ENCODE assay signal across 23 cellular contexts in genomic region chr14:64871344-64871743, GRCh38. TPM values are rescaled to one million over a fixed set of nuclear protein-coding genes. Genes with fewer than 3 reads are reported as not detected.
DNase-seq lines count a peak whose midpoint lies in the region; ATAC-seq and TF ChIP-seq lines count a peak whose summit lies in the region.
"Had no signal": no experiment of that assay in that cellular context is flagged by ENCODE, and none has a peak within 500 bp of the region (broad histone marks: within the 10 kb centered on the region; RNA-seq: fewer than 3 reads in every experiment).

No MANE protein-coding gene starts in this region.

- WGBS in esophagus muscularis mucosa, result 84% methylated on average over 2 of the region's 2 CpGs
- 60 to 64% methylated on average over 2 of the region's 2 CpGs for WGBS in heart right ventricle, 2 donors

- no peaks in the 10 kb centered on the region for H3K4me1 ChIP-seq in HEK293 (ENCODE audit: control insufficient read depth, insufficient read depth, low read length)
- peaks cover 0 to 4% (median 0%) of the 10 kb centered on the region in 4 donors for H3K4me1 ChIP-seq in esophagus muscularis mucosa
- H3K4me1 ChIP-seq in gastrocnemius medialis, result peaks cover 71 to 95% of the 10 kb centered on the region in 2 donors
- H3K4me1 ChIP-seq in heart right ventricle, result peaks cover 0 to 26% (median 5%) of the 10 kb centered on the region in 9 donors

- POLR2A ChIA-PET in activated CD8-positive, alpha-beta T cell treated with anti-CD3 and anti-CD28 coated beads for 36 hours (lab: Charles Lee), result interaction anchor here (1.0 kb wide), 1 partner anchor 10 kb away, joined by 3 read pairs; no protein-coding TSS in a partner anchor
- POLR2A ChIA-PET in activated CD8-positive, alpha-beta T cell treated with anti-CD3 and anti-CD28 coated beads, Interleukin-2, amount 10 ng/mL, durations not matched to agents 7 days and 5 days (lab: Charles Lee), result no interaction called here
- POLR2A ChIA-PET in HEK293 (lab: Yijun Ruan, JAX), result no interaction called here

- TF ChIP-seq EP300 in esophagus muscularis mucosa (IDR thresholded peaks at IDR 0.05), result no peak

- no peak overlapping the region for H3K4me3 Mint-ChIP-seq in activated CD8-positive, alpha-beta T cell treated with anti-CD3 and anti-CD28 coated beads for 36 hours
- no peak overlapping the region for H3K4me3 Mint-ChIP-seq in activated CD8-positive, alpha-beta T cell treated with anti-CD3 and anti-CD28 coated beads, Interleukin-2, amount 10 ng/mL, durations not matched to agents 7 days and 5 days
- H3K4me3 Mint-ChIP-seq: CD14-positive monocyte; CD4-positive, alpha-beta T cell; CD8-positive, alpha-beta memory T cell had no signal

- no peaks in the 10 kb centered on the region for H3K36me3 Mint-ChIP-seq in activated CD8-positive, alpha-beta T cell treated with anti-CD3 and anti-CD28 coated beads for 36 hours (ENCODE audit: low read depth)
- no peaks in the 10 kb centered on the region for H3K36me3 Mint-ChIP-seq in activated CD8-positive, alpha-beta T cell treated with anti-CD3 and anti-CD28 coated beads, Interleukin-2, amount 10 ng/mL, durations not matched to agents 7 days and 5 days (ENCODE audit: low read depth)
- H3K36me3 Mint-ChIP-seq: CD14-positive monocyte had no signal

- TF ChIP-seq POLR2A in esophagus muscularis mucosa (IDR thresholded peaks at IDR 0.05; ENCODE audit: low read depth) (no peak), gastrocnemius medialis (IDR thresholded peaks at IDR 0.05) (no peak)

- no peak for DNase-seq in activated CD8-positive, alpha-beta T cell treated with anti-CD3 and anti-CD28 coated beads for 36 hours
- no peak for DNase-seq in activated CD8-positive, alpha-beta T cell treated with anti-CD3 and anti-CD28 coated beads, Interleukin-2, amount 10 ng/mL, durations not matched to agents 7 days and 5 days
- DNase-seq in esophagus muscularis mucosa (ENCODE audit: extremely low spot score) (peak; percentile 80), gastrocnemius medialis (no peak), NCI-H82 treated with DMSO at 0.1 percent for 48 hours (lab: John Stamatoyannopoulos, UW; ENCODE audit: unreplicated experiment) (no peak), heart right ventricle (no peak)
- DNase-seq: 8988T; ACHN; AML-193; BE2C; CD4-positive, alpha-beta T cell; CD8-positive, alpha-beta memory T cell; DMS 273 treated with DMSO at 0.1 percent for 48 hours; DMS53; DMS79 treated with DMSO at 0.1 percent for 48 hours; GF-D8; GOT3 had no signal

- peaks cover 0 to 9% (median 0%) of the 10 kb centered on the region in 4 donors for H3K27me3 ChIP-seq in esophagus muscularis mucosa
- no peaks in the 10 kb centered on the region for H3K27me3 ChIP-seq in gastrocnemius medialis
- H3K27me3 ChIP-seq in heart right ventricle, result peaks cover 0 to 17% (median 0%) of the 10 kb centered on the region in 7 donors

- ATAC-seq in activated CD8-positive, alpha-beta T cell treated with anti-CD3 and anti-CD28 coated beads for 36 hours, result peak; percentile 47
- no peak for ATAC-seq in activated CD8-positive, alpha-beta T cell treated with anti-CD3 and anti-CD28 coated beads, Interleukin-2, amount 10 ng/mL, durations not matched to agents 7 days and 5 days
- ATAC-seq in gastrocnemius medialis (no peak), heart right ventricle (no peak)
- ATAC-seq: A549 had no signal

- TF ChIP-seq CTCF in activated CD8-positive, alpha-beta T cell treated with anti-CD3 and anti-CD28 coated beads for 36 hours (IDR thresholded peaks at IDR 0.05), result no peak
- no peak for TF ChIP-seq CTCF in HEK293 (tag by site-specific recombination; IDR thresholded peaks at IDR 0.05)
- no peak for TF ChIP-seq CTCF in esophagus muscularis mucosa (IDR thresholded peaks at IDR 0.05)
- no peak for TF ChIP-seq CTCF in gastrocnemius medialis (IDR thresholded peaks at IDR 0.05 in 4 of 5, conservative IDR thresholded peaks at IDR 0.05 in 1 of 5)
- no peak for TF ChIP-seq CTCF in heart right ventricle (IDR thresholded peaks at IDR 0.05)

- H3K27ac Mint-ChIP-seq in activated CD8-positive, alpha-beta T cell treated with anti-CD3 and anti-CD28 coated beads for 36 hours, result no peak overlapping the region
- no peak overlapping the region for H3K27ac Mint-ChIP-seq in activated CD8-positive, alpha-beta T cell treated with anti-CD3 and anti-CD28 coated beads, Interleukin-2, amount 10 ng/mL, durations not matched to agents 7 days and 5 days
- H3K27ac Mint-ChIP-seq: CD14-positive monocyte; CD4-positive, alpha-beta T cell had no signal

- H3K36me3 ChIP-seq in HEK293 (ENCODE audit: control insufficient read depth in 2 of 2, insufficient read depth in 1 of 2, low read length in 2 of 2) (no peaks in the 10 kb centered on the region), esophagus muscularis mucosa (no peaks in the 10 kb centered on the region), gastrocnemius medialis (no peaks in the 10 kb centered on the region), heart right ventricle (no peaks in the 10 kb centered on the region)
- H3K36me3 ChIP-seq: BE2C; BLaER1 treated with 17β-estradiol and CSF1 and Interleukin-3, amounts not matched to agents 10 nM and 100 nM; HAP-1 had no signal

- H3K27ac ChIP-seq in HEK293 (ENCODE audit: extremely low read depth, low read depth, low read length) (no peak overlapping the region), esophagus muscularis mucosa (replicated peaks in 1 of 4) (no peak overlapping the region), gastrocnemius medialis (peak overlapping the region; percentile 98 to 100 (median 98)), heart right ventricle (no peak overlapping the region)
- H3K27ac ChIP-seq: A549; BLaER1 treated with 17β-estradiol and CSF1 and Interleukin-3, amounts not matched to agents 10 nM and 100 nM had no signal

- intact Hi-C loops in activated CD8-positive, alpha-beta T cell treated with anti-CD3 and anti-CD28 coated beads for 36 hours (cut with micrococcal nuclease), result no loop called here
- intact Hi-C loops in esophagus muscularis mucosa (cut with DNase I) (no loop called here), gastrocnemius medialis (cut with DNase I; ENCODE audit: low total_unique reads) (loop anchor here (2.0 kb wide), 1 partner anchor 15 kb away; no protein-coding TSS in a partner anchor), heart right ventricle (cut with DNase I) (no loop called here)

- H3K9me3 Mint-ChIP-seq in activated CD8-positive, alpha-beta T cell treated with anti-CD3 and anti-CD28 coated beads for 36 hours, result no peaks in the 10 kb centered on the region
- no peaks in the 10 kb centered on the region for H3K9me3 Mint-ChIP-seq in activated CD8-positive, alpha-beta T cell treated with anti-CD3 and anti-CD28 coated beads, Interleukin-2, amount 10 ng/mL, durations not matched to agents 7 days and 5 days (ENCODE audit: insufficient read depth)
- H3K9me3 Mint-ChIP-seq: CD14-positive monocyte; CD4-positive, alpha-beta T cell; CD8-positive, alpha-beta memory T cell had no signal

- in situ Hi-C loops in gastrocnemius medialis (cut with MboI; ENCODE audit: low sequenced_read_pairs in 4 of 4), result no loop called here

- H3K9me3 ChIP-seq in HEK293 (ENCODE audit: control insufficient read depth, insufficient read depth, low read depth, low read length) (no peaks in the 10 kb centered on the region), esophagus muscularis mucosa (no peaks in the 10 kb centered on the region), gastrocnemius medialis (no peaks in the 10 kb centered on the region), heart right ventricle (no peaks in the 10 kb centered on the region)
- H3K9me3 ChIP-seq: A549, HAP-1 had no signal

- CTCF ChIA-PET in activated CD8-positive, alpha-beta T cell treated with anti-CD3 and anti-CD28 coated beads for 36 hours (lab: Charles Lee), result interaction anchor here (1.0 kb wide), 1 partner anchor 20 kb away, joined by 5 read pairs; no protein-coding TSS in a partner anchor
- CTCF ChIA-PET in activated CD8-positive, alpha-beta T cell treated with anti-CD3 and anti-CD28 coated beads, Interleukin-2, amount 10 ng/mL, durations not matched to agents 7 days and 5 days (lab: Charles Lee), result interaction anchor here (1.3 kb wide), 1 partner anchor 20 kb away, joined by 4 read pairs; no protein-coding TSS in a partner anchor
- CTCF ChIA-PET in HEK293 (lab: Yijun Ruan, JAX), result no interaction called here

- H3K27me3 Mint-ChIP-seq in activated CD8-positive, alpha-beta T cell treated with anti-CD3 and anti-CD28 coated beads for 36 hours, result peaks cover 22% of the 10 kb centered on the region
- H3K27me3 Mint-ChIP-seq in activated CD8-positive, alpha-beta T cell treated with anti-CD3 and anti-CD28 coated beads, Interleukin-2, amount 10 ng/mL, durations not matched to agents 7 days and 5 days (ENCODE audit: low read depth), result peaks cover 45% of the 10 kb centered on the region

- H3K4me3 ChIP-seq in HEK293 (ENCODE audit: low read depth, low read length), result no peak overlapping the region
- H3K4me3 ChIP-seq in esophagus muscularis mucosa, result no peak overlapping the region
- no peak overlapping the region for H3K4me3 ChIP-seq in gastrocnemius medialis
- no peak overlapping the region for H3K4me3 ChIP-seq in heart right ventricle
- H3K4me3 ChIP-seq: A549; BLaER1 treated with 17β-estradiol and CSF1 and Interleukin-3, amounts not matched to agents 10 nM and 100 nM; HAP-1 had no signal

- H3K4me1 Mint-ChIP-seq in activated CD8-positive, alpha-beta T cell treated with anti-CD3 and anti-CD28 coated beads for 36 hours (ENCODE audit: low read depth), result no peaks in the 10 kb centered on the region
- no peaks in the 10 kb centered on the region for H3K4me1 Mint-ChIP-seq in activated CD8-positive, alpha-beta T cell treated with anti-CD3 and anti-CD28 coated beads, Interleukin-2, amount 10 ng/mL, durations not matched to agents 7 days and 5 days (ENCODE audit: low read depth)
- H3K4me1 Mint-ChIP-seq: CD8-positive, alpha-beta memory T cell had no signal

RNA-seq across cellular contexts. Expression of gene SPTB, which starts 8.4 kb away (rescaled TPM):
- under 1 TPM; 0.07 to 0.27 TPM for total RNA-seq in activated CD8-positive, alpha-beta T cell treated with anti-CD3 and anti-CD28 coated beads for 36 hours
- total RNA-seq in activated CD8-positive, alpha-beta T cell treated with anti-CD3 and anti-CD28 coated beads, Interleukin-2, amount 10 ng/mL, durations not matched to agents 7 days and 5 days, result not detected
- 1 to 10 TPM in 3 of 4 donors, under 1 TPM in 1; 0.83 to 2.5 (median 1.8) TPM for total RNA-seq in esophagus muscularis mucosa
- total RNA-seq in gastrocnemius medialis, result 100 to 1,000 TPM; 123 to 554 (median 266) TPM
- total RNA-seq in heart right ventricle, result 100 to 1,000 TPM in 2 of 10 donors, 10 to 100 TPM in 8; 81.8 to 114 (median 94.8) TPM
- 10 to 100 TPM; 24.0 to 64.7 TPM for polyA plus RNA-seq in heart right ventricle
- total RNA-seq: G401 had no signal
- polyA plus RNA-seq: CD14-positive monocyte had no signal

RNA-seq across cellular contexts. Expression of gene CHURC1, which starts 42.9 kb away (rescaled TPM):
- total RNA-seq in activated CD8-positive, alpha-beta T cell treated with anti-CD3 and anti-CD28 coated beads for 36 hours, result 10 to 100 TPM; 47.0 to 57.4 TPM
- total RNA-seq in activated CD8-positive, alpha-beta T cell treated with anti-CD3 and anti-CD28 coated beads, Interleukin-2, amount 10 ng/mL, durations not matched to agents 7 days and 5 days, result 10 to 100 TPM; 62.4 to 72.2 TPM
- total RNA-seq in esophagus muscularis mucosa, result 100 to 1,000 TPM in 3 of 4 donors, 10 to 100 TPM in 1; 67.0 to 138 (median 107) TPM
- 100 to 1,000 TPM in 1 of 4 donors, 10 to 100 TPM in 3; 47.9 to 108 (median 79.6) TPM for total RNA-seq in gastrocnemius medialis
- total RNA-seq in heart right ventricle, result 10 to 100 TPM; 59.2 to 98.8 (median 76.3) TPM
- 10 to 100 TPM; 46.2 to 49.4 TPM for polyA plus RNA-seq in heart right ventricle

Comparison
In these comparisons a context has a peak if more than half of its experiments do, and no peak if none do; other contexts are left out.
1. H3K27ac ChIP-seq: peak in gastrocnemius medialis (4 of 4); none in HEK293 (single experiment), esophagus muscularis mucosa (0 of 4) and heart right ventricle (0 of 10).
2. RNA of gene SPTB, which starts 8.4 kb away (total RNA-seq): 123 to 554 TPM in gastrocnemius medialis and 81.8 to 114 TPM in heart right ventricle; 0.83 to 2.5 TPM in esophagus muscularis mucosa, 0.07 to 0.27 TPM in activated CD8-positive, alpha-beta T cell treated with anti-CD3 and anti-CD28 coated beads for 36 hours and not detected in activated CD8-positive, alpha-beta T cell treated with anti-CD3 and anti-CD28 coated beads, Interleukin-2, amount 10 ng/mL, durations not matched to agents 7 days and 5 days; every median in the first group is over 10 times any median in the second.